37 cellular contexts compared by ENCODE assay signal in genomic region chr6:48837744-48838143, GRCh38.
"Had no signal": no experiment of that assay in that cellular context is flagged by ENCODE, and none has a peak within 500 bp of the region (broad histone marks: within the 10 kb centered on the region; RNA-seq: fewer than 3 reads in every experiment).

No MANE protein-coding gene starts in this region.

- H3K4me3 Mint-ChIP-seq: activated B cell treated with CpG ODN at 0.5 μM for 24 hours; activated CD4-positive, alpha-beta memory T cell treated with anti-CD3 and anti-CD28 coated beads for 36 hours; activated CD4-positive, alpha-beta T cell treated with anti-CD3 and anti-CD28 coated beads, Interleukin-2, amount 10 ng/mL, durations not matched to agents 24 days and 14 days; activated CD8-positive, alpha-beta T cell treated with anti-CD3 and anti-CD28 coated beads for 36 hours; activated naive CD4-positive, alpha-beta T cell treated with anti-CD3 and anti-CD28 coated beads for 36 hours; activated naive CD8-positive, alpha-beta T cell treated with anti-CD3 and anti-CD28 coated beads for 36 hours; activated T-cell treated with anti-CD3 and anti-CD28 coated beads, Interleukin-2, amount 50 U/mL, for 4 hours; activated T-cell treated with anti-CD3 and anti-CD28 coated beads, Interleukin-2, amount 50 U/mL, for 72 hours; activated T-helper 1 cell treated with anti-CD3 and anti-CD28 coated beads, Interleukin-12 subunit alpha, Interleukin-12 subunit beta, Interleukin-2, Interleukin-4 antibody, amounts not matched to agents 30 ng/mL and 10 ng/mL and 1 ng/mL, durations not matched to agents 14 hours and 24 hours and 36 hours; activated T-helper 17 cell treated with anti-CD3 and anti-CD28 coated beads, Interleukin-2, amount 50 U/mL, for 72 hours; T-helper 1 cell treated with Interleukin-12 subunit alpha and Interleukin-12 subunit beta and Interleukin-4 antibody, amounts not matched to agents 30 μg/mL and 1 μg/mL, for 36 hours; T-helper 2 cell treated with Interferon-gamma antibody and Interleukin-4, amounts not matched to agents 5 μg/mL and 100 μg/mL, for 36 hours had no signal

- H3K36me3 ChIP-seq: adrenal gland, brain microvascular endothelial cell, breast epithelium had no signal

- FAIRE-seq: astrocyte, TTC549 had no signal

- H3K27me3 ChIP-seq: adrenal gland, body of pancreas, brain microvascular endothelial cell, breast epithelium had no signal

- H3K9me3 ChIP-seq: adrenal gland, body of pancreas had no signal

- H3K27ac Mint-ChIP-seq: activated B cell treated with CpG ODN at 0.5 μM for 24 hours; activated CD4-positive, alpha-beta memory T cell treated with anti-CD3 and anti-CD28 coated beads for 36 hours; activated CD4-positive, alpha-beta T cell treated with anti-CD3 and anti-CD28 coated beads, Interleukin-2, amount 10 ng/mL, durations not matched to agents 24 days and 14 days; activated CD8-positive, alpha-beta T cell treated with anti-CD3 and anti-CD28 coated beads for 36 hours; activated naive CD4-positive, alpha-beta T cell treated with anti-CD3 and anti-CD28 coated beads for 36 hours; activated naive CD4-positive, alpha-beta T cell treated with anti-CD3 and anti-CD28 coated beads, Interleukin-2, amount 50 U/mL, for 72 hours; activated naive CD8-positive, alpha-beta T cell treated with anti-CD3 and anti-CD28 coated beads for 36 hours; activated T-cell treated with anti-CD3 and anti-CD28 coated beads, Interleukin-2, amount 50 U/mL, for 72 hours; activated T-helper 1 cell treated with anti-CD3 and anti-CD28 coated beads, Interleukin-12 subunit alpha, Interleukin-12 subunit beta, Interleukin-2, Interleukin-4 antibody, amounts not matched to agents 30 ng/mL and 10 ng/mL and 1 ng/mL, durations not matched to agents 14 hours and 24 hours and 36 hours; activated T-helper 17 cell treated with anti-CD3 and anti-CD28 coated beads, Interleukin-2, amount 50 U/mL, for 72 hours; T-helper 1 cell treated with Interleukin-12 subunit alpha and Interleukin-12 subunit beta and Interleukin-4 antibody, amounts not matched to agents 30 μg/mL and 1 μg/mL, for 36 hours; T-helper 2 cell treated with Interferon-gamma antibody and Interleukin-4, amounts not matched to agents 5 μg/mL and 100 μg/mL, for 36 hours had no signal

- H3K4me1 Mint-ChIP-seq: activated B cell treated with CpG ODN at 0.5 μM for 24 hours; activated CD4-positive, alpha-beta T cell treated with anti-CD3 and anti-CD28 coated beads, Interleukin-2, amount 10 ng/mL, durations not matched to agents 24 days and 14 days; activated naive CD8-positive, alpha-beta T cell treated with anti-CD3 and anti-CD28 coated beads for 36 hours; activated T-helper 17 cell treated with anti-CD3 and anti-CD28 coated beads, Interleukin-2, amount 50 U/mL, for 72 hours had no signal

- H3K4me1 ChIP-seq: adrenal gland, body of pancreas, breast epithelium had no signal

- H3K27me3 Mint-ChIP-seq: activated B cell treated with CpG ODN at 0.5 μM for 24 hours; activated CD4-positive, alpha-beta memory T cell treated with anti-CD3 and anti-CD28 coated beads for 36 hours; activated CD4-positive, alpha-beta T cell treated with anti-CD3 and anti-CD28 coated beads, Interleukin-2, amount 10 ng/mL, durations not matched to agents 24 days and 14 days; activated CD8-positive, alpha-beta T cell treated with anti-CD3 and anti-CD28 coated beads for 36 hours; activated naive CD8-positive, alpha-beta T cell treated with anti-CD3 and anti-CD28 coated beads for 36 hours; activated T-helper 17 cell treated with anti-CD3 and anti-CD28 coated beads, Interleukin-2, amount 50 U/mL, for 72 hours had no signal

- H3K36me3 Mint-ChIP-seq: activated CD4-positive, alpha-beta memory T cell treated with anti-CD3 and anti-CD28 coated beads for 36 hours had no signal

- H3K4me3 ChIP-seq: adrenal gland, body of pancreas, breast epithelium had no signal

- DNase-seq: activated B cell treated with CpG ODN at 0.5 μM for 24 hours; activated CD4-positive, alpha-beta memory T cell treated with anti-CD3 and anti-CD28 coated beads for 36 hours; activated CD4-positive, alpha-beta T cell treated with anti-CD3 and anti-CD28 coated beads for 4 hours; activated CD4-positive, alpha-beta T cell treated with anti-CD3 and anti-CD28 coated beads, Interleukin-2, amount 10 ng/mL, durations not matched to agents 24 days and 14 days; activated CD4-positive, alpha-beta T cell treated with anti-CD3 and anti-CD28 coated beads, Interleukin-2, amount 50 U/mL, for 1 hour; activated CD4-positive, alpha-beta T cell treated with anti-CD3 and anti-CD28 coated beads, Interleukin-2, amount 50 U/mL, for 4 hours; activated CD4-positive, CD25-positive, alpha-beta regulatory T cell treated with anti-CD3 and anti-CD28 coated beads, Interleukin-2, amount 50 U/mL, for 72 hours; activated CD8-positive, alpha-beta memory T cell treated with anti-CD3 and anti-CD28 coated beads, Interleukin-2, amount 50 U/mL, for 4 hours; activated CD8-positive, alpha-beta T cell treated with anti-CD3 and anti-CD28 coated beads for 36 hours; activated effector memory CD4-positive, alpha-beta T cell treated with anti-CD3 and anti-CD28 coated beads, Interleukin-2, amount 50 U/mL, for 16 hours; activated gamma-delta T cell treated with Interleukin-2 at 50 U/mL for 16 hours; activated naive CD4-positive, alpha-beta T cell; activated naive CD4-positive, alpha-beta T cell treated with anti-CD3 and anti-CD28 coated beads for 36 hours; activated naive CD4-positive, alpha-beta T cell treated with anti-CD3 and anti-CD28 coated beads, Interleukin-2, amount 50 U/mL, for 16 hours; activated naive CD8-positive, alpha-beta T cell treated with anti-CD3 and anti-CD28 coated beads for 36 hours; activated T-cell treated with anti-CD3 and anti-CD28 coated beads for 4 hours; activated T-cell treated with anti-CD3 and anti-CD28 coated beads, Interleukin-2, amount 50 U/mL, for 1 hour; activated T-cell treated with anti-CD3 and anti-CD28 coated beads, Interleukin-2, amount 50 U/mL, for 4 hours; activated T-cell treated with anti-CD3 and anti-CD28 coated beads, Interleukin-2, amount 50 U/mL, for 72 hours; adrenal gland; amniotic stem cell; aorta; body of pancreas; brain microvascular endothelial cell; central memory CD4-positive, alpha-beta T cell; T-helper 1 cell; T-helper 2 cell; T-helper 9 cell had no signal

- H3K27ac ChIP-seq: adrenal gland, body of pancreas, brain microvascular endothelial cell, breast epithelium, VCaP had no signal
